In the genomic region with DNA sequence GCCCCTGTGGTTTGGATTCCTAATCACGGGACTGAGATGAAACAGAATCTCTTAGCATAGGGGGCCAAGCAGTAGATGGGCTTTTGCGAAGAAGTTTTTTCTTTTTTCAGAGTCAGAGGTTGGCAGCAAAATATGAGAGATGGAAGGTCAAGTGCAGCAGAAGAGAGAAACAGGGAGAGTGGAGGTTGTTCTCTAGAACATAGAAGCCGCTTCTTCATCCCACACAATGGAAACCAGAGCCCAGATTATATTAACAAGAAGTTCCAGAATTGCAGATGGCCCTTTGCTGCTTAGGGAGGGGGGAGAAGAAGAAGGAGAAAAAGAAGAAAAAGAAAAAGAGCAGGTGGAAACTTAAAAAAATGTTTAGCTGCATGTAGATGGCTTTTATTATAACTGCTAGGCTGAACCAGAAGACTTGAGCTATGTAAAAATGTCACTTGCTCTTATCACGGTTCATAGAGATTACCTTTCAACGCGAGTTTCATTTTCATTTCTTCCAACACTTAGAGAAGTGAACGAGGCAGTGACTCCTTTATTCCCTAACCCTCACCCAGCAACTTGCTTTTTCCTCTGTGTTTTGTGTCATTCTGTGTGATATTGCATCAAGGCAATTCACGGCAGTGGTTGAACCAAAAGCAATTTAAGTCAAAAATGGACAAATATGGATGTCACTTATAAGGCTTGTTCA, we compare ENCODE assay signal across 1 cellular context.
TF ChIP-seq lines count a peak whose summit lies in the region.

No MANE protein-coding gene starts in this region.

TF ChIP-seq in HepG2, 621 proteins besides CTCF, POLR2A, EP300 and RAD21:
- TF ChIP-seq NCOA2 (CRISPR knock-in tag; IDR thresholded peaks at IDR 0.05) (no peak), CBX1 (IDR thresholded peaks at IDR 0.05; ENCODE audit: low read depth) (no peak), REPIN1 (CRISPR knock-in tag; IDR thresholded peaks at IDR 0.05; ENCODE audit: borderline replicate concordance, low read depth) (no peak), ZFAT (CRISPR knock-in tag; conservative IDR thresholded peaks at IDR 0.05) (no peak), NFAT5 (CRISPR knock-in tag; IDR thresholded peaks at IDR 0.05) (no peak), HDAC6 (IDR thresholded peaks at IDR 0.05; ENCODE audit: low read depth, low read length) (no peak), ZBTB2 (CRISPR knock-in tag; IDR thresholded peaks at IDR 0.05; ENCODE audit: low read depth) (no peak), ZKSCAN5 (CRISPR knock-in tag; IDR thresholded peaks at IDR 0.05) (no peak)
- TF ChIP-seq, protein P1, sequence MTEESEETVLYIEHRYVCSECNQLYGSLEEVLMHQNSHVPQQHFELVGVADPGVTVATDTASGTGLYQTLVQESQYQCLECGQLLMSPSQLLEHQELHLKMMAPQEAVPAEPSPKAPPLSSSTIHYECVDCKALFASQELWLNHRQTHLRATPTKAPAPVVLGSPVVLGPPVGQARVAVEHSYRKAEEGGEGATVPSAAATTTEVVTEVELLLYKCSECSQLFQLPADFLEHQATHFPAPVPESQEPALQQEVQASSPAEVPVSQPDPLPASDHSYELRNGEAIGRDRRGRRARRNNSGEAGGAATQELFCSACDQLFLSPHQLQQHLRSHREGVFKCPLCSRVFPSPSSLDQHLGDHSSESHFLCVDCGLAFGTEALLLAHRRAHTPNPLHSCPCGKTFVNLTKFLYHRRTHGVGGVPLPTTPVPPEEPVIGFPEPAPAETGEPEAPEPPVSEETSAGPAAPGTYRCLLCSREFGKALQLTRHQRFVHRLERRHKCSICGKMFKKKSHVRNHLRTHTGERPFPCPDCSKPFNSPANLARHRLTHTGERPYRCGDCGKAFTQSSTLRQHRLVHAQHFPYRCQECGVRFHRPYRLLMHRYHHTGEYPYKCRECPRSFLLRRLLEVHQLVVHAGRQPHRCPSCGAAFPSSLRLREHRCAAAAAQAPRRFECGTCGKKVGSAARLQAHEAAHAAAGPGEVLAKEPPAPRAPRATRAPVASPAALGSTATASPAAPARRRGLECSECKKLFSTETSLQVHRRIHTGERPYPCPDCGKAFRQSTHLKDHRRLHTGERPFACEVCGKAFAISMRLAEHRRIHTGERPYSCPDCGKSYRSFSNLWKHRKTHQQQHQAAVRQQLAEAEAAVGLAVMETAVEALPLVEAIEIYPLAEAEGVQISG (CRISPR knock-in tag; IDR thresholded peaks at IDR 0.05), result no peak
- TF ChIP-seq, protein P2, sequence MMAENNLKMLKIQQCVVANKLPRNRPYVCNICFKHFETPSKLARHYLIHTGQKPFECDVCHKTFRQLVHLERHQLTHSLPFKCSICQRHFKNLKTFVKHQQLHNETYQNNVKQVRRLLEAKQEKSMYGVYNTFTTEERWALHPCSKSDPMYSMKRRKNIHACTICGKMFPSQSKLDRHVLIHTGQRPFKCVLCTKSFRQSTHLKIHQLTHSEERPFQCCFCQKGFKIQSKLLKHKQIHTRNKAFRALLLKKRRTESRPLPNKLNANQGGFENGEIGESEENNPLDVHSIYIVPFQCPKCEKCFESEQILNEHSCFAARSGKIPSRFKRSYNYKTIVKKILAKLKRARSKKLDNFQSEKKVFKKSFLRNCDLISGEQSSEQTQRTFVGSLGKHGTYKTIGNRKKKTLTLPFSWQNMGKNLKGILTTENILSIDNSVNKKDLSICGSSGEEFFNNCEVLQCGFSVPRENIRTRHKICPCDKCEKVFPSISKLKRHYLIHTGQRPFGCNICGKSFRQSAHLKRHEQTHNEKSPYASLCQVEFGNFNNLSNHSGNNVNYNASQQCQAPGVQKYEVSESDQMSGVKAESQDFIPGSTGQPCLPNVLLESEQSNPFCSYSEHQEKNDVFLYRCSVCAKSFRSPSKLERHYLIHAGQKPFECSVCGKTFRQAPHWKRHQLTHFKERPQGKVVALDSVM (CRISPR knock-in tag; IDR thresholded peaks at IDR 0.05), result no peak
